In genomic region chr12:70258605-70259403, GRCh38 we compare ENCODE assay signal across 17 cellular contexts. TPM values are rescaled to one million over a fixed set of nuclear protein-coding genes. Genes with fewer than 3 reads are reported as not detected.
A peak's percentile ranks its signal among the peaks of the same experiment; 100 is the strongest.
DNase-seq lines count a peak whose midpoint lies in the region; ATAC-seq and TF ChIP-seq lines count a peak whose summit lies in the region.
"Had no signal": no experiment of that assay in that cellular context is flagged by ENCODE, and none has a peak within 500 bp of the region (broad histone marks: within the 10 kb centered on the region; RNA-seq: fewer than 3 reads in every experiment).

No MANE protein-coding gene starts in this region.

- H3K36me3 ChIP-seq in OCI-LY1 (ENCODE audit: insufficient read depth, low read length) (peaks cover 12% of the 10 kb centered on the region; the same call in 1 of the 2 replicates), smooth muscle cell (ENCODE audit: low read depth) (no peaks in the 10 kb centered on the region)
- H3K36me3 ChIP-seq: lower lobe of right lung had no signal

- H3K27me3 Mint-ChIP-seq in activated naive CD4-positive, alpha-beta T cell treated with anti-CD3 and anti-CD28 coated beads, Interleukin-2, amount 50 U/mL, for 24 hours: no peaks in the 10 kb centered on the region
- no peaks in the 10 kb centered on the region for H3K27me3 Mint-ChIP-seq in endothelial cell (ENCODE audit: unreplicated experiment)
- H3K27me3 Mint-ChIP-seq in activated CD8-positive, alpha-beta T cell treated with anti-CD3 and anti-CD28 coated beads, Interleukin-2, amount 10 ng/mL, durations not matched to agents 7 days and 5 days (ENCODE audit: low read depth): no peaks in the 10 kb centered on the region
- H3K27me3 Mint-ChIP-seq: activated naive CD8-positive, alpha-beta T cell treated with anti-CD3 and anti-CD28 coated beads, Interleukin-2, amount 10 ng/mL, durations not matched to agents 7 days and 5 days had no signal

- H3K36me3 Mint-ChIP-seq in activated naive CD4-positive, alpha-beta T cell treated with anti-CD3 and anti-CD28 coated beads, Interleukin-2, amount 50 U/mL, for 24 hours: peaks cover 19% of the 10 kb centered on the region
- H3K36me3 Mint-ChIP-seq in endothelial cell (ENCODE audit: low read depth, unreplicated experiment): no peaks in the 10 kb centered on the region
- peaks cover 34% of the 10 kb centered on the region for H3K36me3 Mint-ChIP-seq in activated CD8-positive, alpha-beta T cell treated with anti-CD3 and anti-CD28 coated beads, Interleukin-2, amount 10 ng/mL, durations not matched to agents 7 days and 5 days (ENCODE audit: low read depth)

- TF ChIP-seq CTCF in OCI-LY1 (IDR thresholded peaks at IDR 0.05; ENCODE audit: low read length) (no peak), endothelial cell (IDR thresholded peaks at IDR 0.05; ENCODE audit: unreplicated experiment) (no peak), smooth muscle cell (IDR thresholded peaks at IDR 0.05; ENCODE audit: borderline replicate concordance, insufficient read depth, poor library complexity, severe bottlenecking) (no peak)

- H3K27ac Mint-ChIP-seq in activated naive CD4-positive, alpha-beta T cell treated with anti-CD3 and anti-CD28 coated beads, Interleukin-2, amount 50 U/mL, for 24 hours: peak overlapping the region; percentile 9
- H3K27ac Mint-ChIP-seq in endothelial cell (ENCODE audit: unreplicated experiment): peak overlapping the region; percentile 89
- no peak overlapping the region for H3K27ac Mint-ChIP-seq in activated CD8-positive, alpha-beta T cell treated with anti-CD3 and anti-CD28 coated beads, Interleukin-2, amount 10 ng/mL, durations not matched to agents 7 days and 5 days
- H3K27ac Mint-ChIP-seq: activated naive CD8-positive, alpha-beta T cell treated with anti-CD3 and anti-CD28 coated beads, Interleukin-2, amount 10 ng/mL, durations not matched to agents 7 days and 5 days had no signal

- no peak overlapping the region for H2AFZ ChIP-seq in OCI-LY1 (ENCODE audit: low read length)
- no peak overlapping the region for H2AFZ ChIP-seq in smooth muscle cell (ENCODE audit: low read depth)
- H2AFZ ChIP-seq: hepatocyte had no signal

- H3K4me1 ChIP-seq in OCI-LY1 (ENCODE audit: insufficient read depth, low read length, severe bottlenecking) (peaks cover 89% of the 10 kb centered on the region), smooth muscle cell (ENCODE audit: low read depth) (peaks cover 19% of the 10 kb centered on the region)
- H3K4me1 ChIP-seq: testis had no signal

- H3K27me3 ChIP-seq in OCI-LY1 (ENCODE audit: insufficient read depth, low read length) (no peaks in the 10 kb centered on the region), smooth muscle cell (ENCODE audit: low read depth) (no peaks in the 10 kb centered on the region)
- H3K27me3 ChIP-seq: hepatocyte, testis had no signal

- H3K9ac ChIP-seq in OCI-LY1 (ENCODE audit: low read length) (peak overlapping the region; percentile 24; the same call in 1 of the 2 replicates), smooth muscle cell (ENCODE audit: low read depth) (no peak overlapping the region)

- WGBS in smooth muscle cell (ENCODE audit: low lambda C conversion rate): 75% methylated on average over 5 of the region's 5 CpGs

- no peak overlapping the region for H3K4me3 Mint-ChIP-seq in activated naive CD4-positive, alpha-beta T cell treated with anti-CD3 and anti-CD28 coated beads, Interleukin-2, amount 50 U/mL, for 24 hours
- no peak overlapping the region for H3K4me3 Mint-ChIP-seq in endothelial cell (ENCODE audit: unreplicated experiment)
- no peak overlapping the region for H3K4me3 Mint-ChIP-seq in activated CD8-positive, alpha-beta T cell treated with anti-CD3 and anti-CD28 coated beads, Interleukin-2, amount 10 ng/mL, durations not matched to agents 7 days and 5 days
- H3K4me3 Mint-ChIP-seq: activated naive CD8-positive, alpha-beta T cell treated with anti-CD3 and anti-CD28 coated beads, Interleukin-2, amount 10 ng/mL, durations not matched to agents 7 days and 5 days had no signal

- H3K4me2 ChIP-seq in OCI-LY1 (ENCODE audit: low read length): peak overlapping the region; percentile 25
- H3K4me2 ChIP-seq in smooth muscle cell: peak overlapping the region; percentile 30
- H3K4me2 ChIP-seq: hepatocyte had no signal

- no peak for ATAC-seq in activated CD8-positive, alpha-beta T cell treated with anti-CD3 and anti-CD28 coated beads, Interleukin-2, amount 10 ng/mL, durations not matched to agents 7 days and 5 days
- ATAC-seq: esophagus mucosa had no signal

- CTCF ChIA-PET in activated CD8-positive, alpha-beta T cell treated with anti-CD3 and anti-CD28 coated beads, Interleukin-2, amount 10 ng/mL, durations not matched to agents 7 days and 5 days (lab: Charles Lee): interaction anchor here (0.6 kb wide), 1 partner anchor 32 kb away, joined by 3 read pairs; no protein-coding TSS in a partner anchor

- H3K27ac ChIP-seq in OCI-LY1 (ENCODE audit: low read depth, low read length, poor library complexity, severe bottlenecking): peak overlapping the region; percentile 69
- peak overlapping the region; percentile 21 for H3K27ac ChIP-seq in smooth muscle cell (ENCODE audit: low read depth)
- H3K27ac ChIP-seq: hepatocyte, lower lobe of right lung, testis had no signal

- DNase-seq in activated naive CD4-positive, alpha-beta T cell treated with anti-CD3 and anti-CD28 coated beads, Interleukin-2, amount 50 U/mL, for 16 hours: no peak
- DNase-seq in endothelial cell (ENCODE audit: low spot score) (peak; percentile 13), smooth muscle cell (lab: John Stamatoyannopoulos, UW; ENCODE audit: unreplicated experiment) (no peak)
- no peak for DNase-seq in NK-92 treated with Interleukin-12 subunit alpha and Interleukin-12 subunit beta, amount 100 ng/mL, for 24 hours (lab: John Stamatoyannopoulos, UW)
- no peak for DNase-seq in stimulated activated CD4-positive, alpha-beta T cell treated with anti-CD3 and anti-CD28 coated beads, Interleukin-15, amount 100 ng/mL, for 24 hours
- no peak for DNase-seq in activated CD8-positive, alpha-beta T cell treated with anti-CD3 and anti-CD28 coated beads, Interleukin-2, amount 10 ng/mL, durations not matched to agents 7 days and 5 days
- DNase-seq: activated naive CD8-positive, alpha-beta T cell treated with anti-CD3 and anti-CD28 coated beads, Interleukin-2, amount 10 ng/mL, durations not matched to agents 7 days and 5 days; DMS153; lower lobe of right lung; NCI-H1694; occipital lobe; SHP77; testis had no signal

- H3F3A ChIP-seq in OCI-LY1 (ENCODE audit: insufficient read depth, low read length) (0 out of 2 replicates have a peak, but pooled peaks cover 4% of the 10 kb centered on the region), smooth muscle cell (ENCODE audit: low read depth) (peaks cover 5% of the 10 kb centered on the region)

- H3K79me2 ChIP-seq in OCI-LY1 (ENCODE audit: insufficient read depth, low read length) (peaks cover 100% of the 10 kb centered on the region), smooth muscle cell (ENCODE audit: low read depth) (peaks cover 100% of the 10 kb centered on the region)

- H3K9me2 ChIP-seq in OCI-LY1 (ENCODE audit: low read depth, low read length): no peaks in the 10 kb centered on the region

- H3K9me3 Mint-ChIP-seq in activated naive CD4-positive, alpha-beta T cell treated with anti-CD3 and anti-CD28 coated beads, Interleukin-2, amount 50 U/mL, for 24 hours: peaks cover 8% of the 10 kb centered on the region
- no peaks in the 10 kb centered on the region for H3K9me3 Mint-ChIP-seq in endothelial cell (ENCODE audit: unreplicated experiment)
- peaks cover 8% of the 10 kb centered on the region for H3K9me3 Mint-ChIP-seq in activated CD8-positive, alpha-beta T cell treated with anti-CD3 and anti-CD28 coated beads, Interleukin-2, amount 10 ng/mL, durations not matched to agents 7 days and 5 days (ENCODE audit: insufficient read depth)

- H3K9me3 ChIP-seq in OCI-LY1 (ENCODE audit: low read length): no peaks in the 10 kb centered on the region
- no peaks in the 10 kb centered on the region for H3K9me3 ChIP-seq in smooth muscle cell (replicated peaks; ENCODE audit: low read depth)
- H3K9me3 ChIP-seq: lower lobe of right lung, testis had no signal

- peaks cover 92% of the 10 kb centered on the region for H3K4me1 Mint-ChIP-seq in activated naive CD4-positive, alpha-beta T cell treated with anti-CD3 and anti-CD28 coated beads, Interleukin-2, amount 50 U/mL, for 24 hours
- H3K4me1 Mint-ChIP-seq in endothelial cell (ENCODE audit: unreplicated experiment): peaks cover 48% of the 10 kb centered on the region
- H3K4me1 Mint-ChIP-seq in activated CD8-positive, alpha-beta T cell treated with anti-CD3 and anti-CD28 coated beads, Interleukin-2, amount 10 ng/mL, durations not matched to agents 7 days and 5 days (ENCODE audit: low read depth): peaks cover 15% of the 10 kb centered on the region

- POLR2A ChIA-PET in activated CD8-positive, alpha-beta T cell treated with anti-CD3 and anti-CD28 coated beads, Interleukin-2, amount 10 ng/mL, durations not matched to agents 7 days and 5 days (lab: Charles Lee): no interaction called here

- no peaks in the 10 kb centered on the region for H4K20me1 ChIP-seq in OCI-LY1 (ENCODE audit: insufficient read depth, low read length)
- peaks cover 96% of the 10 kb centered on the region for H4K20me1 ChIP-seq in smooth muscle cell (ENCODE audit: low read depth)

- H3K4me3 ChIP-seq in OCI-LY1 (ENCODE audit: low read depth, low read length, poor library complexity, severe bottlenecking) (no peak overlapping the region), smooth muscle cell (no peak overlapping the region)
- H3K4me3 ChIP-seq: hepatocyte, lower lobe of right lung, testis had no signal

RNA-seq across cellular contexts. Expression of gene CNOT2, which starts 15.6 kb away (rescaled TPM):
- 136 TPM for total RNA-seq in endothelial cell (ENCODE audit: unreplicated experiment)
- total RNA-seq in smooth muscle cell: 136 and 172 TPM in 2 replicates
- 77.3 and 94.5 TPM in 2 replicates for polyA plus RNA-seq in smooth muscle cell
- 10 to 100 TPM; 76.2 to 78.2 TPM for total RNA-seq in activated CD8-positive, alpha-beta T cell treated with anti-CD3 and anti-CD28 coated beads, Interleukin-2, amount 10 ng/mL, durations not matched to agents 7 days and 5 days
